ENCODE assay signal across 20 cellular contexts in the genomic region with DNA sequence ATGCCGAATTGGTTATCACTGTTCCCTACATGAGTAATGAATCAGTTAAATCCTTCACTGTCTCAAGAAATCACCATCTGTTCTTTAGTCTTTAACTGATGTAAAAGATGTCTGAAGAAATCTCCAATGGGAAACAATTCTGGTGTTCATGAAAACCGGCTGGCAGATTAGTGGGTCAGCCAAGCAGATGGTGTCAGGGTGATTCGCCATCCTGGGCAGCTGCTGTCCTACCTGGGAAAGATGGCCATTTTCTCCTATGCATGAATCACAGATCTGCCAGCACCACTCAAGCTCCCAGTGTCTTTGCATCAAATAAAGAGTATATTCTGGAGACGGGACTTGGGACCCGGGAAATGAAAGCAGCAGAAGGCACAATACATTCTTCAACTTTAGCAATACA.
A peak's percentile ranks its signal among the peaks of the same experiment; 100 is the strongest.
DNase-seq lines count a peak whose midpoint lies in the region; FAIRE-seq and TF ChIP-seq lines count a peak whose summit lies in the region.
"Had no signal": no experiment of that assay in that cellular context is flagged by ENCODE, and none has a peak within 500 bp of the region (broad histone marks: within the 10 kb centered on the region; RNA-seq: fewer than 3 reads in every experiment).

No MANE protein-coding gene starts in this region.

- peaks cover 18% of the 10 kb centered on the region for H3K4me1 Mint-ChIP-seq in glutamatergic neuron (ENCODE audit: low read depth, unreplicated experiment)
- no peaks in the 10 kb centered on the region for H3K4me1 Mint-ChIP-seq in activated CD4-positive, alpha-beta memory T cell treated with anti-CD3 and anti-CD28 coated beads, Interleukin-2, amount 10 ng/mL, durations not matched to agents 7 days and 5 days
- H3K4me1 Mint-ChIP-seq: IgD-negative memory B cell had no signal

- DNase-seq in AG10803 (ENCODE audit: low read depth) (peak; percentile 0), HT1080 (ENCODE audit: low read depth) (peak; percentile 39), SK-N-SH (no peak), glutamatergic neuron (no peak), HAP-1 (ENCODE audit: low spot score in 2 of 2) (no peak), RCC 7860 (ENCODE audit: low spot score) (no peak), DMS153 (lab: John Stamatoyannopoulos, UW) (no peak)
- no peak for DNase-seq in activated CD4-positive, alpha-beta memory T cell treated with anti-CD3 and anti-CD28 coated beads, Interleukin-2, amount 10 ng/mL, durations not matched to agents 7 days and 5 days
- DNase-seq: C1 segment of cervical spinal cord; EL; HCEC 1CT; MV-4-11; NCI-H1417; NCI-H2029; NCI-H510A treated with DMSO at 0.1 percent for 48 hours; NK-92 treated with Interleukin-12 subunit alpha and Interleukin-12 subunit beta, amount 100 ng/mL, for 24 hours had no signal

- peak overlapping the region; percentile 76 for H3K27ac Mint-ChIP-seq in glutamatergic neuron (ENCODE audit: unreplicated experiment)
- no peak overlapping the region for H3K27ac Mint-ChIP-seq in activated CD4-positive, alpha-beta memory T cell treated with anti-CD3 and anti-CD28 coated beads, Interleukin-2, amount 10 ng/mL, durations not matched to agents 7 days and 5 days

- H3K4me3 Mint-ChIP-seq in glutamatergic neuron (ENCODE audit: unreplicated experiment), result peak overlapping the region; percentile 18
- no peak overlapping the region for H3K4me3 Mint-ChIP-seq in activated CD4-positive, alpha-beta memory T cell treated with anti-CD3 and anti-CD28 coated beads, Interleukin-2, amount 10 ng/mL, durations not matched to agents 7 days and 5 days
- H3K4me3 Mint-ChIP-seq: IgD-negative memory B cell had no signal

- 47% methylated on average over 5 of the region's 5 CpGs for WGBS in SK-N-SH (ENCODE audit: low lambda C conversion rate)

- H3F3A ChIP-seq in SK-N-SH (replicated peaks; ENCODE audit: insufficient read depth), result no peaks in the 10 kb centered on the region

- no peaks in the 10 kb centered on the region for H3K79me2 ChIP-seq in SK-N-SH (ENCODE audit: insufficient read depth)

- TF ChIP-seq RAD21 in SK-N-SH (IDR thresholded peaks at IDR 0.05; ENCODE audit: low read length), result no peak

- H3K9me2 ChIP-seq in SK-N-SH, result no peaks in the 10 kb centered on the region

- H3K9me3 ChIP-seq in SK-N-SH (no peaks in the 10 kb centered on the region), HAP-1 (no peaks in the 10 kb centered on the region)
- H3K9me3 ChIP-seq: A549 had no signal

- no peak overlapping the region for H2AFZ ChIP-seq in SK-N-SH (ENCODE audit: low read depth)

- H3K9ac ChIP-seq in SK-N-SH, result no peak overlapping the region

- H3K36me3 Mint-ChIP-seq in glutamatergic neuron (ENCODE audit: unreplicated experiment), result no peaks in the 10 kb centered on the region
- H3K36me3 Mint-ChIP-seq in activated CD4-positive, alpha-beta memory T cell treated with anti-CD3 and anti-CD28 coated beads, Interleukin-2, amount 10 ng/mL, durations not matched to agents 7 days and 5 days (ENCODE audit: low read depth), result no peaks in the 10 kb centered on the region
- H3K36me3 Mint-ChIP-seq: IgD-negative memory B cell had no signal

- FAIRE-seq in RCC 7860 (lab: Jason Lieb, UNC), result no peak
- FAIRE-seq: A549, HTR-8/SVneo had no signal

- in situ Hi-C loops in HAP-1 (cut with MboI; ENCODE audit: low sequenced_read_pairs), result no loop called here

- no peaks in the 10 kb centered on the region for H4K20me1 ChIP-seq in SK-N-SH (ENCODE audit: insufficient read depth)

- H3K36me3 ChIP-seq in SK-N-SH (replicated peaks in 1 of 2; ENCODE audit: control insufficient read depth in 1 of 2, insufficient read depth in 2 of 2, low read length in 1 of 2), result no peaks in the 10 kb centered on the region
- no peaks in the 10 kb centered on the region for H3K36me3 ChIP-seq in HAP-1 (replicated peaks)

- CTCF ChIA-PET in SK-N-SH (lab: Yijun Ruan, JAX), result no interaction called here
- CTCF ChIA-PET in activated CD4-positive, alpha-beta memory T cell treated with anti-CD3 and anti-CD28 coated beads, Interleukin-2, amount 10 ng/mL, durations not matched to agents 7 days and 5 days (lab: Charles Lee), result no interaction called here

- H3K4me3 ChIP-seq in AG10803 (ENCODE audit: low read length) (no peak overlapping the region), SK-N-SH (ENCODE audit: low read depth in 2 of 2, low read length in 1 of 2) (no peak overlapping the region), HAP-1 (no peak overlapping the region)
- H3K4me3 ChIP-seq: A549 had no signal

- TF ChIP-seq CTCF in AG10803 (conservative IDR thresholded peaks at IDR 0.05; ENCODE audit: low read length) (no peak), SK-N-SH (IDR thresholded peaks at IDR 0.05) (no peak), glutamatergic neuron (IDR thresholded peaks at IDR 0.05; ENCODE audit: partially characterized antibody, unreplicated experiment) (no peak)

- peaks cover 4% of the 10 kb centered on the region for H3K9me3 Mint-ChIP-seq in glutamatergic neuron (ENCODE audit: unreplicated experiment)
- H3K9me3 Mint-ChIP-seq in activated CD4-positive, alpha-beta memory T cell treated with anti-CD3 and anti-CD28 coated beads, Interleukin-2, amount 10 ng/mL, durations not matched to agents 7 days and 5 days, result peaks cover 8% of the 10 kb centered on the region

- H3K27ac ChIP-seq in SK-N-SH (ENCODE audit: low read depth in 2 of 2, low read length in 1 of 2), result peak overlapping the region in 1 of 2 experiments; percentile 64; a peak in 1 of 4 replicates
- H3K27ac ChIP-seq: A549, RWPE1 had no signal

- POLR2A ChIA-PET in SK-N-SH (lab: Yijun Ruan, JAX), result no interaction called here
- POLR2A ChIA-PET in activated CD4-positive, alpha-beta memory T cell treated with anti-CD3 and anti-CD28 coated beads, Interleukin-2, amount 10 ng/mL, durations not matched to agents 7 days and 5 days (lab: Charles Lee), result no interaction called here

- no peaks in the 10 kb centered on the region for H3K27me3 ChIP-seq in SK-N-SH (ENCODE audit: insufficient read depth)
- no peaks in the 10 kb centered on the region for H3K27me3 ChIP-seq in HAP-1 (ENCODE audit: low read depth)

- peak in 1 of 2 experiments; percentile 70; a peak in 1 of 4 replicates for TF ChIP-seq EP300 in SK-N-SH (IDR thresholded peaks at IDR 0.05; ENCODE audit: borderline replicate concordance in 1 of 2, low read depth in 1 of 2, low read length in 1 of 2)

- no peak overlapping the region; the same call in 1 of the 2 replicates for H3K4me2 ChIP-seq in SK-N-SH
- H3K4me2 ChIP-seq: A549 had no signal

- H3K27me3 Mint-ChIP-seq in glutamatergic neuron (ENCODE audit: unreplicated experiment), result peaks cover 4% of the 10 kb centered on the region
- H3K27me3 Mint-ChIP-seq in activated CD4-positive, alpha-beta memory T cell treated with anti-CD3 and anti-CD28 coated beads, Interleukin-2, amount 10 ng/mL, durations not matched to agents 7 days and 5 days, result no peaks in the 10 kb centered on the region
- H3K27me3 Mint-ChIP-seq: IgD-negative memory B cell had no signal

- no peaks in the 10 kb centered on the region for H3K4me1 ChIP-seq in SK-N-SH (ENCODE audit: control insufficient read depth in 1 of 2, insufficient read depth in 2 of 2, low read depth in 1 of 2, low read length in 1 of 2)
- H3K4me1 ChIP-seq in HAP-1, result no peaks in the 10 kb centered on the region
- H3K4me1 ChIP-seq: A549 had no signal

TF ChIP-seq in SK-N-SH, 30 proteins besides CTCF, POLR2A, EP300 and RAD21:
- TF ChIP-seq NFIC (IDR thresholded peaks at IDR 0.05; ENCODE audit: borderline replicate concordance) (peak; percentile 56; the same call in 1 of the 2 replicates), JUND (IDR thresholded peaks at IDR 0.05) (peak; percentile 60), CHD2 (IDR thresholded peaks at IDR 0.05; ENCODE audit: low read length, partially characterized antibody) (no peak), FOSL2 (IDR thresholded peaks at IDR 0.05; ENCODE audit: borderline replicate concordance, low read depth) (peak; percentile 40; the same call in 1 of the 2 replicates), POLR2AphosphoS5 (IDR thresholded peaks at IDR 0.05; ENCODE audit: low read depth, low read length) (0 out of 2 replicates have a peak, but pooled peaks have one; percentile 26), EZH2phosphoT487 (IDR thresholded peaks at IDR 0.05; ENCODE audit: borderline replicate concordance, low read depth) (no peak), TCF12 (IDR thresholded peaks at IDR 0.05) (peak; percentile 92)
- TF ChIP-seq, protein P1, sequence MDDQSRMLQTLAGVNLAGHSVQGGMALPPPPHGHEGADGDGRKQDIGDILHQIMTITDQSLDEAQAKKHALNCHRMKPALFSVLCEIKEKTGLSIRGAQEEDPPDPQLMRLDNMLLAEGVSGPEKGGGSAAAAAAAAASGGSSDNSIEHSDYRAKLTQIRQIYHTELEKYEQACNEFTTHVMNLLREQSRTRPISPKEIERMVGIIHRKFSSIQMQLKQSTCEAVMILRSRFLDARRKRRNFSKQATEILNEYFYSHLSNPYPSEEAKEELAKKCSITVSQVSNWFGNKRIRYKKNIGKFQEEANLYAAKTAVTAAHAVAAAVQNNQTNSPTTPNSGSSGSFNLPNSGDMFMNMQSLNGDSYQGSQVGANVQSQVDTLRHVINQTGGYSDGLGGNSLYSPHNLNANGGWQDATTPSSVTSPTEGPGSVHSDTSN (IDR thresholded peaks at IDR 0.05), result peak; percentile 79
TF ChIP-seq in SK-N-SH: peak in this region for 6.

Comparison
In these comparisons a context has a peak if more than half of its experiments do, and no peak if none do; other contexts are left out.
1. DNase-seq: peak in AG10803 (single experiment) and HT1080 (single experiment); none in SK-N-SH (single experiment), glutamatergic neuron (single experiment), activated CD4-positive, alpha-beta memory T cell treated with anti-CD3 and anti-CD28 coated beads, Interleukin-2, amount 10 ng/mL, durations not matched to agents 7 days and 5 days (single experiment), HAP-1 (0 of 2), RCC 7860 (single experiment) and DMS153 (single experiment).